ENCODE assay signal across 1 cellular context in genomic region chr13:51223284-51224270, GRCh38.
TF ChIP-seq lines count a peak whose summit lies in the region.

No MANE protein-coding gene starts in this region.

TF ChIP-seq in SK-N-SH, 30 proteins besides CTCF, POLR2A, EP300 and RAD21 (continued from another document):
- TF ChIP-seq SMC3 (IDR thresholded peaks at IDR 0.05; ENCODE audit: low read depth, low read length) (no peak), FOXJ3 (CRISPR knock-in tag; IDR thresholded peaks at IDR 0.05) (no peak)
